Comparison of ENCODE assay signal across 12 cellular contexts in the genomic region with DNA sequence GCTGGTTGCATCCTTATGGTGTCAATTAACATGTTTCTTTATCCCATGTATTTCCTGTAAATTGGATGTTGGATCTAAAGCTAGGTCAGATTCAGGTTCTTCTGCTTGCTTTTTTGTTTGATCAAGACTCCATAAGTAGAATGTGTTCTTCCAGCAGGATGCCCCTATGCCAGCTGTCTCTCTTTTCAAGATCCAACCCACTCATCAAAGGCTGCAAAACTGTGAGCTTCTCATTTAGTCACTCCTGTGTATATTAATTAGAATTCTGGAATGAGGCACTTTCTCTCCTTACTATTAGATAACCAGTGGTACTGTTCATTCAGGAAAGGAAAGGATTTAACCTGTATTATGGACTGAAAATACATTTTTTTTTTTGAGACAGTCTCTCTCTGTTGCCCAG. TPM values are rescaled to one million over a fixed set of nuclear protein-coding genes. Genes with fewer than 3 reads are reported as not detected.
"Had no signal": no experiment of that assay in that cellular context is flagged by ENCODE, and none has a peak within 500 bp of the region (broad histone marks: within the 10 kb centered on the region; RNA-seq: fewer than 3 reads in every experiment).

No MANE protein-coding gene starts in this region.

RNA-seq across cellular contexts. Expression of a gene that starts 38.2 kb away (rescaled TPM):
- polyA plus RNA-seq: adipose tissue, cardiac muscle cell had no signal

RNA-seq across cellular contexts. Expression of a gene that starts 46.5 kb away (rescaled TPM):
- total RNA-seq: activated CD4-positive, alpha-beta T cell treated with anti-CD3 and anti-CD28 coated beads for 36 hours; activated CD4-positive, alpha-beta T cell treated with anti-CD3 and anti-CD28 coated beads, Interleukin-2, amount 10 ng/mL, durations not matched to agents 7 days and 5 days; activated CD8-positive, alpha-beta memory T cell treated with anti-CD3 and anti-CD28 coated beads, Interleukin-2, amount 10 ng/mL, durations not matched to agents 7 days and 5 days; activated CD8-positive, alpha-beta T cell treated with anti-CD3 and anti-CD28 coated beads, Interleukin-2, amount 10 ng/mL, durations not matched to agents 7 days and 5 days; activated naive CD8-positive, alpha-beta T cell treated with anti-CD3 and anti-CD28 coated beads, Interleukin-2, amount 10 ng/mL, durations not matched to agents 7 days and 5 days; activated T-helper 2 cell treated with anti-CD3 and anti-CD28 coated beads, Interferon-gamma antibody, Interleukin-2, Interleukin-4, amounts not matched to agents 10 μg/mL and 5 μg/mL and 100 μg/mL, durations not matched to agents 14 hours and 24 hours and 36 hours; T-cell; T-helper 1 cell treated with Interleukin-12 subunit alpha and Interleukin-12 subunit beta and Interleukin-4 antibody, amounts not matched to agents 30 ng/mL and 1 ng/mL, for 36 hours; T-helper 17 cell; T-helper 2 cell treated with Interferon-gamma antibody and Interleukin-4, amounts not matched to agents 100 ng/mL and 5 ng/mL, for 36 hours had no signal
